Comparison of ENCODE assay signal across 8 cellular contexts in the genomic region with DNA sequence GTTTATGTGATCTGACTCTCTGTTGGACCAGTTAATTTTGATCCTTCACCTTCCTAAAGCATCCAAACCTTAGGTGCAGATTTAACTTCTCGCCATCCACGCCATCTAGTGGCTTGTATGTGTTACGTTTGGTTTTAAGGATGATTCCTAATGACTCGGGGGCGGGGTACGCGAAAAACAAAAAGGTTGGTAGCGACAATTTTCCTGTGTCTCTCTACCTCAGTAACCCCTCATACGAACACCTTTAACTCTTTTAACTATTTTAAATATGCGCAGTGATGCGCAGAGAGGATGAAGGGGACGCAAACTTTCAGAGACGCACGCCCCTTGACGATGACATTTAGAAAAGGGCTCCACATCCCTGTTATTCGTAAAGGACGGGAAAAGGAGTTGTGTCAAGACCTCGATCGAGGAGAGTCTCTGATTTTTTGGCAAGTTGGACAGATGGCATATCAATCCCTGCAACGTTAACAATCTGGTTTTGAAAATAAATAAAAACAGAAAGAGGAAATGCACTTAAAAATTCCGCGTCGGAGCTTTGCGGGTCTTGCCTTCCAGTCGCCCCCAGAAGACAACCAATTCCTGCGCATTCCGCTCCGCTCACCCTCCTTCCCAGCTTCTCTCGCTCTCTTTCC. TPM values are rescaled to one million over a fixed set of nuclear protein-coding genes. Genes with fewer than 3 reads are reported as not detected.
DNase-seq lines count a peak whose midpoint lies in the region; ATAC-seq, FAIRE-seq and TF ChIP-seq lines count a peak whose summit lies in the region.

No MANE protein-coding gene starts in this region.

- no peaks in the 10 kb centered on the region for H3K79me2 ChIP-seq in DOHH2 (ENCODE audit: control insufficient read depth, low read length)

- FAIRE-seq in kidney (lab: Jason Lieb, UNC): no peak

- H3K9me2 ChIP-seq in DOHH2 (replicated peaks; ENCODE audit: control insufficient read depth, low read length): no peaks in the 10 kb centered on the region

- DNase-seq in NCI-H748 (lab: John Stamatoyannopoulos, UW; ENCODE audit: unreplicated experiment) (peak; percentile 87), cardiac fibroblast (ENCODE audit: low read depth in 2 of 2) (peak; percentile 73 to 76), kidney (no peak), superior temporal gyrus (ENCODE audit: extremely low spot score) (peak; percentile 82), GF-D8 (lab: John Stamatoyannopoulos, UW) (no peak)

- H3K9me3 ChIP-seq in DOHH2 (ENCODE audit: control insufficient read depth, insufficient read depth, low read length) (peaks cover 5% of the 10 kb centered on the region; the same call in 1 of the 2 replicates), kidney (ENCODE audit: control insufficient read depth in 1 of 2, low read length in 2 of 2) (no peaks in the 10 kb centered on the region)

- no peaks in the 10 kb centered on the region for H3K27me3 ChIP-seq in DOHH2 (ENCODE audit: control insufficient read depth, low read length)

- H3K36me3 ChIP-seq in DOHH2 (ENCODE audit: control insufficient read depth, low read length): no peaks in the 10 kb centered on the region
- H3K36me3 ChIP-seq in kidney (ENCODE audit: control insufficient read depth in 1 of 2, insufficient read depth in 2 of 2, low read length in 2 of 2): no peaks in the 10 kb centered on the region

- H3K4me1 ChIP-seq in DOHH2 (ENCODE audit: control insufficient read depth, low read length): no peaks in the 10 kb centered on the region
- peaks cover 0 to 5% of the 10 kb centered on the region in 2 donors for H3K4me1 ChIP-seq in kidney (ENCODE audit: control insufficient read depth in 1 of 2, insufficient read depth in 1 of 2, low read depth in 1 of 2, low read length in 2 of 2)

- ATAC-seq in GM19467 (IDR thresholded peaks at IDR 0.05; ENCODE audit: unreplicated experiment) (peak; percentile 41), HG03558 (IDR thresholded peaks at IDR 0.05; ENCODE audit: extremely low read depth, unreplicated experiment) (peak; percentile 29)

- H3F3A ChIP-seq in DOHH2 (ENCODE audit: control insufficient read depth, insufficient read depth): no peaks in the 10 kb centered on the region

- H3K4me2 ChIP-seq in DOHH2 (ENCODE audit: low read length): no peak overlapping the region

- H4K20me1 ChIP-seq in DOHH2 (ENCODE audit: control insufficient read depth, insufficient read depth, low read depth, low read length): no peaks in the 10 kb centered on the region

- intact Hi-C loops in kidney (cut with DNase I): no loop called here

- no peak overlapping the region for H3K9ac ChIP-seq in kidney (ENCODE audit: low read length in 2 of 2)

- TF ChIP-seq CTCF in DOHH2 (IDR thresholded peaks at IDR 0.05; ENCODE audit: low read depth, low read length, poor library complexity, severe bottlenecking) (peak; percentile 86), cardiac fibroblast (IDR thresholded peaks at IDR 0.05; ENCODE audit: low read depth, low read length) (peak; percentile 74), kidney (IDR thresholded peaks at IDR 0.05; ENCODE audit: borderline replicate concordance, extremely low read depth, insufficient read depth) (peak; percentile 49)

- H3K27ac ChIP-seq in DOHH2 (ENCODE audit: low read depth, low read length): no peak overlapping the region
- H3K27ac ChIP-seq in kidney (ENCODE audit: low read depth in 2 of 2, low read length in 2 of 2): no peak overlapping the region

- no peak overlapping the region for H3K4me3 ChIP-seq in DOHH2 (ENCODE audit: low read length)
- H3K4me3 ChIP-seq in cardiac fibroblast (replicated peaks in 1 of 2; ENCODE audit: low read depth in 2 of 2, low read length in 2 of 2): peak overlapping the region; percentile 58 to 62
- H3K4me3 ChIP-seq in kidney (ENCODE audit: low read length in 2 of 2): peak overlapping the region; percentile 56 to 58

RNA-seq across cellular contexts. Expression of a gene that starts 0.6 kb away (rescaled TPM):
- 0.19 TPM for total RNA-seq in kidney
- not detected for polyA plus RNA-seq in kidney (ENCODE audit: insufficient read depth, low read depth, low replicate concordance)

Comparison
In these comparisons a context has a peak if more than half of its experiments do, and no peak if none do; other contexts are left out.
1. DNase-seq: peak in NCI-H748 (single experiment), cardiac fibroblast (2 of 2) and superior temporal gyrus (single experiment); none in kidney (single experiment) and GF-D8 (single experiment).
2. Peak in every context shown above with its lines, with median percentiles within 50 percentile points of each other: CTCF ChIP-seq.